18 cellular contexts compared by ENCODE assay signal in genomic region chr2:106205488-106205887, GRCh38. TPM values are rescaled to one million over a fixed set of nuclear protein-coding genes. Genes with fewer than 3 reads are reported as not detected.
A peak's percentile ranks its signal among the peaks of the same experiment; 100 is the strongest.
DNase-seq lines count a peak whose midpoint lies in the region; ATAC-seq and TF ChIP-seq lines count a peak whose summit lies in the region.
"Had no signal": no experiment of that assay in that cellular context is flagged by ENCODE, and none has a peak within 500 bp of the region (broad histone marks: within the 10 kb centered on the region; RNA-seq: fewer than 3 reads in every experiment).

No MANE protein-coding gene starts in this region.

- intact Hi-C loops in activated CD8-positive, alpha-beta T cell treated with anti-CD3 and anti-CD28 coated beads for 36 hours (cut with micrococcal nuclease): no loop called here

- peaks cover 6% of the 10 kb centered on the region for H3K4me1 Mint-ChIP-seq in activated CD8-positive, alpha-beta T cell treated with anti-CD3 and anti-CD28 coated beads for 36 hours (ENCODE audit: low read depth)
- H3K4me1 Mint-ChIP-seq in activated CD8-positive, alpha-beta T cell treated with anti-CD3 and anti-CD28 coated beads, Interleukin-2, amount 10 ng/mL, durations not matched to agents 7 days and 5 days (ENCODE audit: low read depth): peaks cover 10% of the 10 kb centered on the region

- no peaks in the 10 kb centered on the region for H3K27me3 Mint-ChIP-seq in activated CD8-positive, alpha-beta T cell treated with anti-CD3 and anti-CD28 coated beads for 36 hours
- peaks cover 3% of the 10 kb centered on the region for H3K27me3 Mint-ChIP-seq in activated CD8-positive, alpha-beta T cell treated with anti-CD3 and anti-CD28 coated beads, Interleukin-2, amount 10 ng/mL, durations not matched to agents 7 days and 5 days (ENCODE audit: low read depth)

- DNase-seq in activated CD8-positive, alpha-beta T cell treated with anti-CD3 and anti-CD28 coated beads for 36 hours: no peak
- DNase-seq in activated CD8-positive, alpha-beta T cell treated with anti-CD3 and anti-CD28 coated beads, Interleukin-2, amount 10 ng/mL, durations not matched to agents 7 days and 5 days: no peak
- DNase-seq in DMS153 treated with DMSO at 0.1 percent for 48 hours (lab: John Stamatoyannopoulos, UW; ENCODE audit: unreplicated experiment) (peak; percentile 13), SW480 (ENCODE audit: low spot score) (peak; percentile 47), GM10266 (ENCODE audit: extremely low spot score) (no peak), GM13976 (ENCODE audit: low spot score) (no peak), NCI-H1092 treated with DMSO at 0.1 percent for 48 hours (lab: John Stamatoyannopoulos, UW) (no peak)
- DNase-seq in stimulated activated naive CD8-positive, alpha-beta T cell treated with anti-CD3 and anti-CD28 coated beads, Interleukin-15, Interleukin-2, amounts not matched to agents 100 U/mL and 50 U/mL, for 24 hours: no peak
- DNase-seq: ACHN, BE2C, COR-L47, DMS79 treated with DMSO at 0.1 percent for 48 hours, NCI-H1417 treated with DMSO at 0.1 percent for 48 hours, NCI-H2171, NCI-H446 treated with DMSO at 0.1 percent for 48 hours, SIG-M5, SW 1271 had no signal

- H3K4me3 Mint-ChIP-seq in activated CD8-positive, alpha-beta T cell treated with anti-CD3 and anti-CD28 coated beads for 36 hours: no peak overlapping the region
- H3K4me3 Mint-ChIP-seq in activated CD8-positive, alpha-beta T cell treated with anti-CD3 and anti-CD28 coated beads, Interleukin-2, amount 10 ng/mL, durations not matched to agents 7 days and 5 days: no peak overlapping the region
- H3K4me3 Mint-ChIP-seq: IgD-negative memory B cell had no signal

- in situ Hi-C loops in GM13976 (cut with MboI; ENCODE audit: low sequenced_read_pairs, unreplicated experiment): no loop called here

- H3K9me3 Mint-ChIP-seq in activated CD8-positive, alpha-beta T cell treated with anti-CD3 and anti-CD28 coated beads for 36 hours: peaks cover 11% of the 10 kb centered on the region
- peaks cover 13% of the 10 kb centered on the region for H3K9me3 Mint-ChIP-seq in activated CD8-positive, alpha-beta T cell treated with anti-CD3 and anti-CD28 coated beads, Interleukin-2, amount 10 ng/mL, durations not matched to agents 7 days and 5 days (ENCODE audit: insufficient read depth)

- no peak overlapping the region for H3K27ac Mint-ChIP-seq in activated CD8-positive, alpha-beta T cell treated with anti-CD3 and anti-CD28 coated beads for 36 hours
- no peak overlapping the region for H3K27ac Mint-ChIP-seq in activated CD8-positive, alpha-beta T cell treated with anti-CD3 and anti-CD28 coated beads, Interleukin-2, amount 10 ng/mL, durations not matched to agents 7 days and 5 days
- H3K27ac Mint-ChIP-seq: IgD-negative memory B cell had no signal

- CTCF ChIA-PET in activated CD8-positive, alpha-beta T cell treated with anti-CD3 and anti-CD28 coated beads for 36 hours (lab: Charles Lee): no interaction called here
- CTCF ChIA-PET in activated CD8-positive, alpha-beta T cell treated with anti-CD3 and anti-CD28 coated beads, Interleukin-2, amount 10 ng/mL, durations not matched to agents 7 days and 5 days (lab: Charles Lee): no interaction called here

- no peak for TF ChIP-seq CTCF in activated CD8-positive, alpha-beta T cell treated with anti-CD3 and anti-CD28 coated beads for 36 hours (IDR thresholded peaks at IDR 0.05)
- TF ChIP-seq CTCF in GM10266 (IDR thresholded peaks at IDR 0.05; ENCODE audit: control insufficient read depth, insufficient read depth, low read depth, missing control alignments) (no peak), GM13976 (IDR thresholded peaks at IDR 0.05; ENCODE audit: borderline replicate concordance, control extremely low read depth, extremely low read depth, insufficient read depth, missing control alignments) (no peak)

- POLR2A ChIA-PET in activated CD8-positive, alpha-beta T cell treated with anti-CD3 and anti-CD28 coated beads for 36 hours (lab: Charles Lee): no interaction called here
- POLR2A ChIA-PET in activated CD8-positive, alpha-beta T cell treated with anti-CD3 and anti-CD28 coated beads, Interleukin-2, amount 10 ng/mL, durations not matched to agents 7 days and 5 days (lab: Charles Lee): no interaction called here

- peaks cover 3% of the 10 kb centered on the region for H3K36me3 Mint-ChIP-seq in activated CD8-positive, alpha-beta T cell treated with anti-CD3 and anti-CD28 coated beads for 36 hours (ENCODE audit: low read depth)
- H3K36me3 Mint-ChIP-seq in activated CD8-positive, alpha-beta T cell treated with anti-CD3 and anti-CD28 coated beads, Interleukin-2, amount 10 ng/mL, durations not matched to agents 7 days and 5 days (ENCODE audit: low read depth): peaks cover 4% of the 10 kb centered on the region

- peak; percentile 72 for ATAC-seq in activated CD8-positive, alpha-beta T cell treated with anti-CD3 and anti-CD28 coated beads for 36 hours
- no peak for ATAC-seq in activated CD8-positive, alpha-beta T cell treated with anti-CD3 and anti-CD28 coated beads, Interleukin-2, amount 10 ng/mL, durations not matched to agents 7 days and 5 days
- ATAC-seq in stimulated activated naive CD8-positive, alpha-beta T cell treated with anti-CD3 and anti-CD28 coated beads, Interleukin-15, Interleukin-2, amounts not matched to agents 100 U/mL and 50 U/mL, for 24 hours: peak; percentile 38

RNA-seq across cellular contexts. Expression of gene UXS1, which starts 11.4 kb away (rescaled TPM):
- total RNA-seq in activated CD8-positive, alpha-beta T cell treated with anti-CD3 and anti-CD28 coated beads for 36 hours: 10 to 100 TPM; 47.4 to 47.8 TPM
- total RNA-seq in activated CD8-positive, alpha-beta T cell treated with anti-CD3 and anti-CD28 coated beads, Interleukin-2, amount 10 ng/mL, durations not matched to agents 7 days and 5 days: 100 to 1,000 TPM in 1 of 2 experiments, 10 to 100 TPM in 1; 95.3 to 100 TPM

Comparison
In these comparisons a context has a peak if more than half of its experiments do, and no peak if none do; other contexts are left out.
1. DNase-seq: peak in DMS153 treated with DMSO at 0.1 percent for 48 hours (single experiment) and SW480 (single experiment); none in activated CD8-positive, alpha-beta T cell treated with anti-CD3 and anti-CD28 coated beads for 36 hours (single experiment), activated CD8-positive, alpha-beta T cell treated with anti-CD3 and anti-CD28 coated beads, Interleukin-2, amount 10 ng/mL, durations not matched to agents 7 days and 5 days (single experiment), stimulated activated naive CD8-positive, alpha-beta T cell treated with anti-CD3 and anti-CD28 coated beads, Interleukin-15, Interleukin-2, amounts not matched to agents 100 U/mL and 50 U/mL, for 24 hours (single experiment), GM10266 (single experiment), GM13976 (single experiment) and NCI-H1092 treated with DMSO at 0.1 percent for 48 hours (single experiment).